16 cellular contexts compared by ENCODE assay signal in the genomic region with DNA sequence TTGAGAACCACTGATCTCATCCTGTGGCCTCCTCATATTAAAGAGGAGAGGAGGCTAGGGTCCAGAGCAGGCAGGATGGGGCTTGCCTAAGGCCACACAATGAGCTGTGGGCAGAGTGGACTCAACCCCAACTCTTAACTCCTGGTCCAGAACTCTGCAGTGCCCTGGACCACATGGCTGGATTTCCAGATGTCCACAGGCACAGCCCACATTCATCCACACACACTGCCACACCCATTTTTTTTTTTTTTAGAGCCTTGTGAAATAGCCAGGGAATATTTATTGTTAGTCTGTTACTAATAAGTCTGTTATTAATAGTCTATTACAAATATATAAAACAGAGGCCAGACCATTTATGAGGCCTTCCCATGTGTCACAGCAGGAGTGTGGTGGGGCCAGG.
"Had no signal": no experiment of that assay in that cellular context is flagged by ENCODE, and none has a peak within 500 bp of the region (broad histone marks: within the 10 kb centered on the region; RNA-seq: fewer than 3 reads in every experiment).

No MANE protein-coding gene starts in this region.

- H3K79me2 ChIP-seq: parathyroid adenoma had no signal

- H3K27ac ChIP-seq: epithelial cell of prostate, esophagus muscularis mucosa, heart right ventricle, parathyroid adenoma, prostate gland, spleen, transverse colon had no signal

- DNase-seq: cortex of kidney; effector memory CD8-positive, alpha-beta T cell; foreskin melanocyte; heart right ventricle; mammary epithelial cell; naive thymus-derived CD4-positive, alpha-beta T cell; nephron progenitor cell; spleen; stimulated activated CD4-positive, alpha-beta T cell treated with anti-CD3 and anti-CD28 coated beads, Interleukin-15, amount 100 ng/mL, for 24 hours; stimulated activated CD4-positive, alpha-beta T cell treated with anti-CD3 and anti-CD28 coated beads, Interleukin-1b, Interleukin-23, amount 100 ng/mL, for 48 hours; stimulated activated CD4-positive, alpha-beta T cell treated with anti-CD3 and anti-CD28 coated beads, Interleukin-4, amount 100 ng/mL, for 24 hours; transverse colon had no signal

- H2AFZ ChIP-seq: parathyroid adenoma had no signal

- H3K9ac ChIP-seq: parathyroid adenoma had no signal

- H3K4me3 ChIP-seq: esophagus muscularis mucosa, heart right ventricle, prostate gland, spleen, transverse colon had no signal

- H3K36me3 ChIP-seq: heart right ventricle, prostate gland, spleen, transverse colon had no signal

- H3K27me3 ChIP-seq: esophagus muscularis mucosa, heart right ventricle, spleen, transverse colon had no signal

- H3K4me1 ChIP-seq: prostate gland, spleen had no signal

- H3K9me3 ChIP-seq: esophagus muscularis mucosa, heart right ventricle, prostate gland, spleen, transverse colon had no signal
